In genomic region chr12:132508860-132509732, GRCh38 we compare ENCODE assay signal across 26 cellular contexts.
"Had no signal": no experiment of that assay in that cellular context is flagged by ENCODE, and none has a peak within 500 bp of the region (broad histone marks: within the 10 kb centered on the region; RNA-seq: fewer than 3 reads in every experiment).

No MANE protein-coding gene starts in this region.

- H3K36me3 Mint-ChIP-seq: mesothelial cell of epicardium; naive thymus-derived CD4-positive, alpha-beta T cell; natural killer cell treated with Interleukin-12 subunit alpha and Interleukin-12 subunit beta and Interleukin-15 and Interleukin-18, amount 100 ng/mL, for 72 hours had no signal

- H3K9me3 ChIP-seq: left ventricle myocardium inferior, pancreas, prostate gland, stomach, testis, thyroid gland, transverse colon, upper lobe of right lung, uterus had no signal

- H3K27ac Mint-ChIP-seq: mesothelial cell of epicardium; naive thymus-derived CD4-positive, alpha-beta T cell; natural killer cell treated with Interleukin-12 subunit alpha and Interleukin-12 subunit beta and Interleukin-15 and Interleukin-18, amount 100 ng/mL, for 72 hours; stimulated activated naive B cell treated with anti-CD40 and anti-IgM and Interleukin-4, amounts not matched to agents 10 μg/mL and 1 μg/mL and 100 μg/mL, for 72 hours had no signal

- DNase-seq: islet precursor cell; left ventricle myocardium inferior; mesendoderm; naive thymus-derived CD4-positive, alpha-beta T cell; nucleus accumbens; retina; right cardiac atrium; stimulated activated CD4-positive, alpha-beta T cell treated with anti-CD3 and anti-CD28 coated beads, Interleukin-12 subunit alpha, Interleukin-12 subunit beta, amount 100 ng/mL, for 4 hours; stimulated activated CD4-positive, alpha-beta T cell treated with anti-CD3 and anti-CD28 coated beads, Interleukin-15, amount 100 ng/mL, for 24 hours; stimulated activated CD4-positive, alpha-beta T cell treated with anti-CD3 and anti-CD28 coated beads, Interleukin-2, amount 100 ng/mL, for 24 hours; stimulated activated CD4-positive, alpha-beta T cell treated with anti-CD3 and anti-CD28 coated beads, Interleukin-4, amount 100 ng/mL, for 1 hour; stimulated activated naive B cell treated with anti-CD40 and anti-IgM and Interleukin-4, amounts not matched to agents 10 μg/mL and 1 μg/mL and 100 μg/mL, for 72 hours; stimulated activated naive CD8-positive, alpha-beta T cell treated with anti-CD3 and anti-CD28 coated beads, Interleukin-15, Interleukin-2, amounts not matched to agents 100 U/mL and 50 U/mL, for 24 hours; stomach; testis; thyroid gland; transverse colon; upper lobe of right lung; uterus had no signal

- FAIRE-seq: pancreas had no signal

- H3K4me3 ChIP-seq: left ventricle myocardium inferior, lung, pancreas, prostate gland, skin epidermis, stomach, testis, thyroid gland, transverse colon, upper lobe of right lung, uterus had no signal

- H3K27me3 ChIP-seq: pancreas, stomach, testis, thyroid gland, transverse colon, upper lobe of right lung, uterus had no signal

- H3K4me3 Mint-ChIP-seq: mesothelial cell of epicardium; natural killer cell treated with Interleukin-12 subunit alpha and Interleukin-12 subunit beta and Interleukin-15 and Interleukin-18, amount 100 ng/mL, for 72 hours; stimulated activated naive B cell treated with anti-CD40 and anti-IgM and Interleukin-4, amounts not matched to agents 10 μg/mL and 1 μg/mL and 100 μg/mL, for 72 hours had no signal

- H3K9me3 Mint-ChIP-seq: mesothelial cell of epicardium; naive thymus-derived CD4-positive, alpha-beta T cell; natural killer cell treated with Interleukin-12 subunit alpha and Interleukin-12 subunit beta and Interleukin-15 and Interleukin-18, amount 100 ng/mL, for 72 hours; stimulated activated naive B cell treated with anti-CD40 and anti-IgM and Interleukin-4, amounts not matched to agents 10 μg/mL and 1 μg/mL and 100 μg/mL, for 72 hours had no signal

- ATAC-seq: naive thymus-derived CD4-positive, alpha-beta T cell; natural killer cell treated with Interleukin-12 subunit alpha and Interleukin-12 subunit beta and Interleukin-15 and Interleukin-18, amount 100 ng/mL, for 72 hours; pancreas; right cardiac atrium; sciatic nerve; stimulated activated naive B cell treated with anti-CD40 and anti-IgM and Interleukin-4, amounts not matched to agents 10 μg/mL and 1 μg/mL and 100 μg/mL, for 72 hours; stimulated activated naive CD8-positive, alpha-beta T cell treated with anti-CD3 and anti-CD28 coated beads, Interleukin-15, Interleukin-2, amounts not matched to agents 100 U/mL and 50 U/mL, for 24 hours; upper lobe of right lung had no signal

- H3K36me3 ChIP-seq: prostate gland, transverse colon, uterus had no signal

- H3K27me3 Mint-ChIP-seq: naive thymus-derived CD4-positive, alpha-beta T cell; natural killer cell treated with Interleukin-12 subunit alpha and Interleukin-12 subunit beta and Interleukin-15 and Interleukin-18, amount 100 ng/mL, for 72 hours; stimulated activated naive B cell treated with anti-CD40 and anti-IgM and Interleukin-4, amounts not matched to agents 10 μg/mL and 1 μg/mL and 100 μg/mL, for 72 hours had no signal

- H3K27ac ChIP-seq: pancreas, prostate gland, skin epidermis, thyroid gland, transverse colon, upper lobe of right lung, uterus had no signal
